In the genomic region with DNA sequence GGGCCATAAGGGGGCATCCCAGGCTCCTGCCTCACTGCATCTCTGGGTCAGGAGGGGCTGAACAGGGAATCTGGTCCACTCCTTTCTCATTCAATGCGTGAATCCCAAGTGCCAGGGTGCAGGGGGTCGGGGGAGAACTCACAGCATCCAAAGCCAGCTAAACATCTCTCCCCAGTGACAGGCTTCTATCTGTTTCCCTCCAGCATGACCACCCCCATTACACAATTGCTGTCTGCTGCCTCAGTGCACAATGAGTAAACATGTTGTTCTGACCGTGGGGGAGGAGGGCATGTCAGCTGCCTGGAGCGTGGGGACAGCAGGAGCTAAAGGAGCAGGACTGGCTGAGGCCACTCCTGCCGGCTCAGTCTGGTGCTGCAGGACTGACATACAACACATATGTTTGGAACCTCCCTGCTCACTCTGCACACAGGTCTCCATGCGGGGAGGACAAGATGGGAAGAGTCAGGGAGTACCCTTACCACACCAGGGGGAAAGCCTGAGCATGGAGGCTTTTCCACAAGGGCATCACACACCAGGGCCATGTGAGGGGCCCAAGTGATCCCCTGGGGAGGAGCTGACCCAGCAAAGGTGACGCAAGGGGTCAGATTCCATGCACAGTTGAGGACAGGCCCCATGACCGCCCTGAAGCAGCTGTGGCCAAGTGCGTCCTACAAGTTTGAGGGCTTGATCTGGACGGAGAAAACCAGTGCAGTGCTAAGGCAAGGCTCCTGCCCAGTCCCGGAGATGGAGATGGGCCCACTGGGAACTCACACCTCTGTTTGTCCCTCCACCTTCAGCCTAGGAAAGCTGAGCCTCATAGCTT, we compare ENCODE assay signal across 1 cellular context.
TF ChIP-seq lines count a peak whose summit lies in the region.

No MANE protein-coding gene starts in this region.

TF ChIP-seq in HepG2, 621 proteins besides CTCF, POLR2A, EP300 and RAD21 (continued from another document and continues in another):
- TF ChIP-seq, protein P1, sequence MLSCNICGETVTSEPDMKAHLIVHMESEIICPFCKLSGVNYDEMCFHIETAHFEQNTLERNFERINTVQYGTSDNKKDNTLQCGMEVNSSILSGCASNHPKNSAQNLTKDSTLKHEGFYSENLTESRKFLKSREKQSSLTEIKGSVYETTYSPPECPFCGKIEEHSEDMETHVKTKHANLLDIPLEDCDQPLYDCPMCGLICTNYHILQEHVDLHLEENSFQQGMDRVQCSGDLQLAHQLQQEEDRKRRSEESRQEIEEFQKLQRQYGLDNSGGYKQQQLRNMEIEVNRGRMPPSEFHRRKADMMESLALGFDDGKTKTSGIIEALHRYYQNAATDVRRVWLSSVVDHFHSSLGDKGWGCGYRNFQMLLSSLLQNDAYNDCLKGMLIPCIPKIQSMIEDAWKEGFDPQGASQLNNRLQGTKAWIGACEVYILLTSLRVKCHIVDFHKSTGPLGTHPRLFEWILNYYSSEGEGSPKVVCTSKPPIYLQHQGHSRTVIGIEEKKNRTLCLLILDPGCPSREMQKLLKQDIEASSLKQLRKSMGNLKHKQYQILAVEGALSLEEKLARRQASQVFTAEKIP (CRISPR knock-in tag; IDR thresholded peaks at IDR 0.05; ENCODE audit: borderline replicate concordance) = no peak
- TF ChIP-seq KAT7 (CRISPR knock-in tag; IDR thresholded peaks at IDR 0.05; ENCODE audit: borderline replicate concordance) (no peak), POLR2AphosphoS5 (IDR thresholded peaks at IDR 0.05; ENCODE audit: low read depth, low read length) (no peak), ZNF552 (CRISPR knock-in tag; IDR thresholded peaks at IDR 0.05; ENCODE audit: borderline replicate concordance) (no peak), ZNF354B (CRISPR knock-in tag; IDR thresholded peaks at IDR 0.05) (no peak), ZNF224 (CRISPR knock-in tag; IDR thresholded peaks at IDR 0.05) (no peak), RARG (CRISPR knock-in tag; IDR thresholded peaks at IDR 0.05; ENCODE audit: low read depth) (no peak), ZNF333 (CRISPR knock-in tag; IDR thresholded peaks at IDR 0.05; ENCODE audit: borderline replicate concordance) (no peak), TP53 (CRISPR knock-in tag; conservative IDR thresholded peaks at IDR 0.05) (no peak), ZNF616 (CRISPR knock-in tag; IDR thresholded peaks at IDR 0.05; ENCODE audit: low read depth) (no peak), MIER2 (CRISPR knock-in tag; IDR thresholded peaks at IDR 0.05) (no peak), AGO1 (IDR thresholded peaks at IDR 0.05; ENCODE audit: low read depth, low read length, poor library complexity, severe bottlenecking) (no peak), SOX13 (IDR thresholded peaks at IDR 0.05) (peak; percentile 14; the same call in 1 of the 2 replicates), SOX13 (CRISPR knock-in tag; conservative IDR thresholded peaks at IDR 0.05 in 1 of 2, IDR thresholded peaks at IDR 0.05 in 1 of 2) (peak in 1 of 2 experiments; percentile 70; a peak in 2 of 4 replicates), KDM5B (CRISPR knock-in tag; IDR thresholded peaks at IDR 0.05; ENCODE audit: borderline replicate concordance) (peak; percentile 43; the same call in 1 of the 2 replicates), ZNF703 (CRISPR knock-in tag; IDR thresholded peaks at IDR 0.05; ENCODE audit: borderline replicate concordance) (no peak), FOXA1 (IDR thresholded peaks at IDR 0.05) (no peak), FOXA1 (CRISPR knock-in tag; IDR thresholded peaks at IDR 0.05) (peak; percentile 89), ZSCAN21 (CRISPR knock-in tag; IDR thresholded peaks at IDR 0.05; ENCODE audit: borderline replicate concordance) (no peak), SMAD1 (CRISPR knock-in tag; IDR thresholded peaks at IDR 0.05; ENCODE audit: borderline replicate concordance, low read depth) (no peak), KLF9 (CRISPR knock-in tag; IDR thresholded peaks at IDR 0.05; ENCODE audit: low read depth) (no peak), RFXAP (CRISPR knock-in tag; IDR thresholded peaks at IDR 0.05; ENCODE audit: borderline replicate concordance) (0 out of 2 replicates have a peak, but pooled peaks have one; percentile 33), CREB1 (IDR thresholded peaks at IDR 0.05) (0 out of 2 replicates have a peak, but pooled peaks have one; percentile 4), CREB1 (CRISPR knock-in tag; IDR thresholded peaks at IDR 0.05) (no peak), MTA3 (CRISPR knock-in tag; IDR thresholded peaks at IDR 0.05) (no peak), ZNF781 (CRISPR knock-in tag; IDR thresholded peaks at IDR 0.05; ENCODE audit: borderline replicate concordance, not compliant biosample characterization) (no peak), SRSF9 (IDR thresholded peaks at IDR 0.05; ENCODE audit: borderline replicate concordance, insufficient read depth, low read depth, low read length, poor library complexity, severe bottlenecking) (no peak)
- TF ChIP-seq, protein P2, sequence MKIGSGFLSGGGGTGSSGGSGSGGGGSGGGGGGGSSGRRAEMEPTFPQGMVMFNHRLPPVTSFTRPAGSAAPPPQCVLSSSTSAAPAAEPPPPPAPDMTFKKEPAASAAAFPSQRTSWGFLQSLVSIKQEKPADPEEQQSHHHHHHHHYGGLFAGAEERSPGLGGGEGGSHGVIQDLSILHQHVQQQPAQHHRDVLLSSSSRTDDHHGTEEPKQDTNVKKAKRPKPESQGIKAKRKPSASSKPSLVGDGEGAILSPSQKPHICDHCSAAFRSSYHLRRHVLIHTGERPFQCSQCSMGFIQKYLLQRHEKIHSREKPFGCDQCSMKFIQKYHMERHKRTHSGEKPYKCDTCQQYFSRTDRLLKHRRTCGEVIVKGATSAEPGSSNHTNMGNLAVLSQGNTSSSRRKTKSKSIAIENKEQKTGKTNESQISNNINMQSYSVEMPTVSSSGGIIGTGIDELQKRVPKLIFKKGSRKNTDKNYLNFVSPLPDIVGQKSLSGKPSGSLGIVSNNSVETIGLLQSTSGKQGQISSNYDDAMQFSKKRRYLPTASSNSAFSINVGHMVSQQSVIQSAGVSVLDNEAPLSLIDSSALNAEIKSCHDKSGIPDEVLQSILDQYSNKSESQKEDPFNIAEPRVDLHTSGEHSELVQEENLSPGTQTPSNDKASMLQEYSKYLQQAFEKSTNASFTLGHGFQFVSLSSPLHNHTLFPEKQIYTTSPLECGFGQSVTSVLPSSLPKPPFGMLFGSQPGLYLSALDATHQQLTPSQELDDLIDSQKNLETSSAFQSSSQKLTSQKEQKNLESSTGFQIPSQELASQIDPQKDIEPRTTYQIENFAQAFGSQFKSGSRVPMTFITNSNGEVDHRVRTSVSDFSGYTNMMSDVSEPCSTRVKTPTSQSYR (CRISPR knock-in tag; IDR thresholded peaks at IDR 0.05; ENCODE audit: borderline replicate concordance) = peak; percentile 96
- TF ChIP-seq, protein P3, sequence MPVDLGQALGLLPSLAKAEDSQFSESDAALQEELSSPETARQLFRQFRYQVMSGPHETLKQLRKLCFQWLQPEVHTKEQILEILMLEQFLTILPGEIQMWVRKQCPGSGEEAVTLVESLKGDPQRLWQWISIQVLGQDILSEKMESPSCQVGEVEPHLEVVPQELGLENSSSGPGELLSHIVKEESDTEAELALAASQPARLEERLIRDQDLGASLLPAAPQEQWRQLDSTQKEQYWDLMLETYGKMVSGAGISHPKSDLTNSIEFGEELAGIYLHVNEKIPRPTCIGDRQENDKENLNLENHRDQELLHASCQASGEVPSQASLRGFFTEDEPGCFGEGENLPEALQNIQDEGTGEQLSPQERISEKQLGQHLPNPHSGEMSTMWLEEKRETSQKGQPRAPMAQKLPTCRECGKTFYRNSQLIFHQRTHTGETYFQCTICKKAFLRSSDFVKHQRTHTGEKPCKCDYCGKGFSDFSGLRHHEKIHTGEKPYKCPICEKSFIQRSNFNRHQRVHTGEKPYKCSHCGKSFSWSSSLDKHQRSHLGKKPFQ (CRISPR knock-in tag; IDR thresholded peaks at IDR 0.05; ENCODE audit: insufficient replicate concordance) = peak; percentile 70
- TF ChIP-seq, protein P4, sequence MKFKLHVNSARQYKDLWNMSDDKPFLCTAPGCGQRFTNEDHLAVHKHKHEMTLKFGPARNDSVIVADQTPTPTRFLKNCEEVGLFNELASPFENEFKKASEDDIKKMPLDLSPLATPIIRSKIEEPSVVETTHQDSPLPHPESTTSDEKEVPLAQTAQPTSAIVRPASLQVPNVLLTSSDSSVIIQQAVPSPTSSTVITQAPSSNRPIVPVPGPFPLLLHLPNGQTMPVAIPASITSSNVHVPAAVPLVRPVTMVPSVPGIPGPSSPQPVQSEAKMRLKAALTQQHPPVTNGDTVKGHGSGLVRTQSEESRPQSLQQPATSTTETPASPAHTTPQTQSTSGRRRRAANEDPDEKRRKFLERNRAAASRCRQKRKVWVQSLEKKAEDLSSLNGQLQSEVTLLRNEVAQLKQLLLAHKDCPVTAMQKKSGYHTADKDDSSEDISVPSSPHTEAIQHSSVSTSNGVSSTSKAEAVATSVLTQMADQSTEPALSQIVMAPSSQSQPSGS (CRISPR knock-in tag; IDR thresholded peaks at IDR 0.05) = peak; percentile 84
- TF ChIP-seq, protein P5, sequence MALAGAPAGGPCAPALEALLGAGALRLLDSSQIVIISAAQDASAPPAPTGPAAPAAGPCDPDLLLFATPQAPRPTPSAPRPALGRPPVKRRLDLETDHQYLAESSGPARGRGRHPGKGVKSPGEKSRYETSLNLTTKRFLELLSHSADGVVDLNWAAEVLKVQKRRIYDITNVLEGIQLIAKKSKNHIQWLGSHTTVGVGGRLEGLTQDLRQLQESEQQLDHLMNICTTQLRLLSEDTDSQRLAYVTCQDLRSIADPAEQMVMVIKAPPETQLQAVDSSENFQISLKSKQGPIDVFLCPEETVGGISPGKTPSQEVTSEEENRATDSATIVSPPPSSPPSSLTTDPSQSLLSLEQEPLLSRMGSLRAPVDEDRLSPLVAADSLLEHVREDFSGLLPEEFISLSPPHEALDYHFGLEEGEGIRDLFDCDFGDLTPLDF (CRISPR knock-in tag; IDR thresholded peaks at IDR 0.05) = no peak
- TF ChIP-seq, protein P6, sequence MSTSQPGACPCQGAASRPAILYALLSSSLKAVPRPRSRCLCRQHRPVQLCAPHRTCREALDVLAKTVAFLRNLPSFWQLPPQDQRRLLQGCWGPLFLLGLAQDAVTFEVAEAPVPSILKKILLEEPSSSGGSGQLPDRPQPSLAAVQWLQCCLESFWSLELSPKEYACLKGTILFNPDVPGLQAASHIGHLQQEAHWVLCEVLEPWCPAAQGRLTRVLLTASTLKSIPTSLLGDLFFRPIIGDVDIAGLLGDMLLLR (CRISPR knock-in tag; IDR thresholded peaks at IDR 0.05) = no peak
- TF ChIP-seq, protein P7, sequence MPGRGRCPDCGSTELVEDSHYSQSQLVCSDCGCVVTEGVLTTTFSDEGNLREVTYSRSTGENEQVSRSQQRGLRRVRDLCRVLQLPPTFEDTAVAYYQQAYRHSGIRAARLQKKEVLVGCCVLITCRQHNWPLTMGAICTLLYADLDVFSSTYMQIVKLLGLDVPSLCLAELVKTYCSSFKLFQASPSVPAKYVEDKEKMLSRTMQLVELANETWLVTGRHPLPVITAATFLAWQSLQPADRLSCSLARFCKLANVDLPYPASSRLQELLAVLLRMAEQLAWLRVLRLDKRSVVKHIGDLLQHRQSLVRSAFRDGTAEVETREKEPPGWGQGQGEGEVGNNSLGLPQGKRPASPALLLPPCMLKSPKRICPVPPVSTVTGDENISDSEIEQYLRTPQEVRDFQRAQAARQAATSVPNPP (CRISPR knock-in tag; IDR thresholded peaks at IDR 0.05) = no peak
- TF ChIP-seq, protein P8, sequence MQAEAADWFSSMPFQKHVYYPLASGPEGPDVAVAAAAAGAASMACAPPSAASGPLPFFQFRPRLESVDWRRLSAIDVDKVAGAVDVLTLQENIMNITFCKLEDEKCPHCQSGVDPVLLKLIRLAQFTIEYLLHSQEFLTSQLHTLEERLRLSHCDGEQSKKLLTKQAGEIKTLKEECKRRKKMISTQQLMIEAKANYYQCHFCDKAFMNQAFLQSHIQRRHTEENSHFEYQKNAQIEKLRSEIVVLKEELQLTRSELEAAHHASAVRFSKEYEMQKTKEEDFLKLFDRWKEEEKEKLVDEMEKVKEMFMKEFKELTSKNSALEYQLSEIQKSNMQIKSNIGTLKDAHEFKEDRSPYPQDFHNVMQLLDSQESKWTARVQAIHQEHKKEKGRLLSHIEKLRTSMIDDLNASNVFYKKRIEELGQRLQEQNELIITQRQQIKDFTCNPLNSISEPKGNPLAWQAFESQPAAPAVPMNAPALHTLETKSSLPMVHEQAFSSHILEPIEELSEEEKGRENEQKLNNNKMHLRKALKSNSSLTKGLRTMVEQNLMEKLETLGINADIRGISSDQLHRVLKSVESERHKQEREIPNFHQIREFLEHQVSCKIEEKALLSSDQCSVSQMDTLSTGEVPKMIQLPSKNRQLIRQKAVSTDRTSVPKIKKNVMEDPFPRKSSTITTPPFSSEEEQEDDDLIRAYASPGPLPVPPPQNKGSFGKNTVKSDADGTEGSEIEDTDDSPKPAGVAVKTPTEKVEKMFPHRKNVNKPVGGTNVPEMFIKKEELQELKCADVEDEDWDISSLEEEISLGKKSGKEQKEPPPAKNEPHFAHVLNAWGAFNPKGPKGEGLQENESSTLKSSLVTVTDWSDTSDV (CRISPR knock-in tag; IDR thresholded peaks at IDR 0.05) = 0 out of 2 replicates have a peak, but pooled peaks have one; percentile 59
- TF ChIP-seq, protein P9, sequence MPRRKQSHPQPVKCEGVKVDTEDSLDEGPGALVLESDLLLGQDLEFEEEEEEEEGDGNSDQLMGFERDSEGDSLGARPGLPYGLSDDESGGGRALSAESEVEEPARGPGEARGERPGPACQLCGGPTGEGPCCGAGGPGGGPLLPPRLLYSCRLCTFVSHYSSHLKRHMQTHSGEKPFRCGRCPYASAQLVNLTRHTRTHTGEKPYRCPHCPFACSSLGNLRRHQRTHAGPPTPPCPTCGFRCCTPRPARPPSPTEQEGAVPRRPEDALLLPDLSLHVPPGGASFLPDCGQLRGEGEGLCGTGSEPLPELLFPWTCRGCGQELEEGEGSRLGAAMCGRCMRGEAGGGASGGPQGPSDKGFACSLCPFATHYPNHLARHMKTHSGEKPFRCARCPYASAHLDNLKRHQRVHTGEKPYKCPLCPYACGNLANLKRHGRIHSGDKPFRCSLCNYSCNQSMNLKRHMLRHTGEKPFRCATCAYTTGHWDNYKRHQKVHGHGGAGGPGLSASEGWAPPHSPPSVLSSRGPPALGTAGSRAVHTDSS (CRISPR knock-in tag; conservative IDR thresholded peaks at IDR 0.05) = no peak
- TF ChIP-seq, protein P10, sequence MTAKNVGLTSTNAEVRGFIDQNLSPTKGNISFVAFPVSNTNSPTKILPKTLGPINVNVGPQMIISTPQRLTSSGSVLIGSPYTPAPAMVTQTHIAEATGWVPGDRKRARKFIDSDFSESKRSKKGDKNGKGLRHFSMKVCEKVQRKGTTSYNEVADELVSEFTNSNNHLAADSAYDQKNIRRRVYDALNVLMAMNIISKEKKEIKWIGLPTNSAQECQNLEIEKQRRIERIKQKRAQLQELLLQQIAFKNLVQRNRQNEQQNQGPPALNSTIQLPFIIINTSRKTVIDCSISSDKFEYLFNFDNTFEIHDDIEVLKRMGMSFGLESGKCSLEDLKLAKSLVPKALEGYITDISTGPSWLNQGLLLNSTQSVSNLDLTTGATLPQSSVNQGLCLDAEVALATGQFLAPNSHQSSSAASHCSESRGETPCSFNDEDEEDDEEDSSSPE (CRISPR knock-in tag; IDR thresholded peaks at IDR 0.05) = no peak; the same call in 1 of the 2 replicates
- TF ChIP-seq, protein P11, sequence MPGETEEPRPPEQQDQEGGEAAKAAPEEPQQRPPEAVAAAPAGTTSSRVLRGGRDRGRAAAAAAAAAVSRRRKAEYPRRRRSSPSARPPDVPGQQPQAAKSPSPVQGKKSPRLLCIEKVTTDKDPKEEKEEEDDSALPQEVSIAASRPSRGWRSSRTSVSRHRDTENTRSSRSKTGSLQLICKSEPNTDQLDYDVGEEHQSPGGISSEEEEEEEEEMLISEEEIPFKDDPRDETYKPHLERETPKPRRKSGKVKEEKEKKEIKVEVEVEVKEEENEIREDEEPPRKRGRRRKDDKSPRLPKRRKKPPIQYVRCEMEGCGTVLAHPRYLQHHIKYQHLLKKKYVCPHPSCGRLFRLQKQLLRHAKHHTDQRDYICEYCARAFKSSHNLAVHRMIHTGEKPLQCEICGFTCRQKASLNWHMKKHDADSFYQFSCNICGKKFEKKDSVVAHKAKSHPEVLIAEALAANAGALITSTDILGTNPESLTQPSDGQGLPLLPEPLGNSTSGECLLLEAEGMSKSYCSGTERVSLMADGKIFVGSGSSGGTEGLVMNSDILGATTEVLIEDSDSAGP (CRISPR knock-in tag; IDR thresholded peaks at IDR 0.05; ENCODE audit: borderline replicate concordance) = no peak
